In genomic region chr15:90037961-90038633, GRCh38 we compare ENCODE assay signal across 8 cellular contexts. TPM values are rescaled to one million over a fixed set of nuclear protein-coding genes. Genes with fewer than 3 reads are reported as not detected.
DNase-seq lines count a peak whose midpoint lies in the region; ATAC-seq and TF ChIP-seq lines count a peak whose summit lies in the region.

No MANE protein-coding gene starts in this region.

- H3K4me3 ChIP-seq in NB4 (ENCODE audit: low read depth, low read length) (no peak overlapping the region), cardiac fibroblast (replicated peaks in 1 of 2; ENCODE audit: low read depth in 2 of 2, low read length in 2 of 2) (no peak overlapping the region), skin epidermis (no peak overlapping the region)

- peak overlapping the region in 18 of 21 experiments; percentile 2 to 92 (median 77) for H3K27ac ChIP-seq in skin epidermis

- TF ChIP-seq POLR2A in NB4 (IDR thresholded peaks at IDR 0.05; ENCODE audit: extremely low read depth, insufficient read length), result no peak

- CTCF ChIA-PET in Calu3 (lab: Charles Lee), result no interaction called here

- peak; percentile 65 for ATAC-seq in GM21515 (IDR thresholded peaks at IDR 0.05; ENCODE audit: unreplicated experiment)

- peaks cover 77% of the 10 kb centered on the region for H3K4me1 Mint-ChIP-seq in Calu3 (ENCODE audit: low read depth, unreplicated experiment)

- H3K4me3 Mint-ChIP-seq in Calu3 (ENCODE audit: low read depth, unreplicated experiment), result no peak overlapping the region

- H3K27ac Mint-ChIP-seq in Calu3 (ENCODE audit: unreplicated experiment), result peak overlapping the region; percentile 32

- peaks cover 22% of the 10 kb centered on the region for H3K36me3 Mint-ChIP-seq in Calu3 (ENCODE audit: insufficient read depth, unreplicated experiment)

- H3K9me3 Mint-ChIP-seq in Calu3 (ENCODE audit: low read depth, unreplicated experiment), result no peaks in the 10 kb centered on the region

- intact Hi-C loops in Calu3 (cut with micrococcal nuclease; ENCODE audit: unreplicated experiment), result no loop called here
- intact Hi-C loops in head of caudate nucleus (cut with DNase I), result no loop called here

- TF ChIP-seq CTCF in Calu3 (IDR thresholded peaks at IDR 0.05; ENCODE audit: unreplicated experiment) (no peak), NB4 (IDR thresholded peaks at IDR 0.05; ENCODE audit: low read depth, low read length) (no peak), cardiac fibroblast (IDR thresholded peaks at IDR 0.05; ENCODE audit: low read depth, low read length) (no peak)

- DNase-seq in Calu3 (no peak), NB4 (ENCODE audit: low read depth) (peak; percentile 57), cardiac fibroblast (ENCODE audit: low read depth in 2 of 2) (peak; percentile 49 to 58), NCI-H2107 (lab: John Stamatoyannopoulos, UW) (no peak), NCI-H146 treated with DMSO at 0.1 percent for 48 hours (lab: John Stamatoyannopoulos, UW; ENCODE audit: unreplicated experiment) (no peak), head of caudate nucleus (no peak)

- no TSS peak for BruUV-seq in Calu3 (replicated peaks; lab: Mats Ljungman, UMichigan)

- H3K27me3 Mint-ChIP-seq in Calu3 (ENCODE audit: unreplicated experiment), result no peaks in the 10 kb centered on the region

RNA-seq across cellular contexts. Expression of gene ZNF710, which starts 37.0 kb away (rescaled TPM):
- 14.3 and 15.4 TPM in 2 replicates for total RNA-seq in Calu3 (2022)

Comparison
In these comparisons a context has a peak if more than half of its experiments do, and no peak if none do; other contexts are left out.
1. DNase-seq: peak in NB4 (single experiment) and cardiac fibroblast (2 of 2); none in Calu3 (single experiment), NCI-H2107 (single experiment), NCI-H146 treated with DMSO at 0.1 percent for 48 hours (single experiment) and head of caudate nucleus (0 of 42).